Comparison of ENCODE assay signal across 23 cellular contexts in the genomic region with DNA sequence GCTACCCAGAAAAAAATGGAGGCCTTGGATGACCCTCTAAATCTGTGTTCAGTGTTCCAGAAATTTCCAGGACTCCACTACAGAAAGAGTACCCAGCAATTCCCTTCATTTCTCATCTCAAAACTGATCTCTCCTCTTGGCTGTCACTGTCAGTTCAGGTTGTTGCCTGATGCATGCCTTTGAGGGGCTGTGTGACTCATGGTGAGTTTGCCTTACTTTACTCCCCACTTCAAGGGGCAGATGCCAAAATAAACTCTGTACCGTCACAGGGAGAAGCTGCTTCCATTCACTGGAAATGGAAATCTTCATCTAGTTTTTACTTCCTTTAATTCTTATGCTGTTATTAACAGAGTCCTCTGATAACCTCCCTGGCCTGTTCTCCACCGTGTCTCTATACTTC.
A peak's percentile ranks its signal among the peaks of the same experiment; 100 is the strongest.
DNase-seq lines count a peak whose midpoint lies in the region; ATAC-seq and TF ChIP-seq lines count a peak whose summit lies in the region.
"Had no signal": no experiment of that assay in that cellular context is flagged by ENCODE, and none has a peak within 500 bp of the region (broad histone marks: within the 10 kb centered on the region; RNA-seq: fewer than 3 reads in every experiment).

No MANE protein-coding gene starts in this region.

- H3K9me3 ChIP-seq in sigmoid colon, result peaks cover 0 to 3% (median 0%) of the 10 kb centered on the region in 4 donors
- H3K9me3 ChIP-seq: Peyer's patch had no signal

- no peaks in the 10 kb centered on the region for H3K27me3 Mint-ChIP-seq in naive thymus-derived CD8-positive, alpha-beta T cell
- H3K27me3 Mint-ChIP-seq: activated CD4-positive, alpha-beta T cell treated with anti-CD3 and anti-CD28 coated beads for 36 hours; activated CD8-positive, alpha-beta memory T cell treated with anti-CD3 and anti-CD28 coated beads, Interleukin-2, amount 10 ng/mL, durations not matched to agents 7 days and 5 days; activated naive CD8-positive, alpha-beta T cell treated with anti-CD3 and anti-CD28 coated beads for 36 hours had no signal

- DNase-seq in LHCN-M2 (ENCODE audit: low read depth), result peak; percentile 43
- peak; percentile 53 for DNase-seq in astrocyte of the cerebellum (ENCODE audit: low read depth)
- DNase-seq in fibroblast of the aortic adventitia (ENCODE audit: low read depth), result peak; percentile 48
- DNase-seq in skeletal muscle cell (ENCODE audit: low read depth), result peak; percentile 54
- no peak for DNase-seq in mesenteric fat pad (ENCODE audit: low spot score)
- DNase-seq in naive thymus-derived CD8-positive, alpha-beta T cell, result no peak
- no peak for DNase-seq in sigmoid colon
- no peak for DNase-seq in NCI-H2196 (lab: John Stamatoyannopoulos, UW; ENCODE audit: unreplicated experiment)
- DNase-seq: activated CD4-positive, alpha-beta T cell treated with anti-CD3 and anti-CD28 coated beads for 36 hours; activated CD8-positive, alpha-beta memory T cell treated with anti-CD3 and anti-CD28 coated beads, Interleukin-2, amount 10 ng/mL, durations not matched to agents 7 days and 5 days; activated naive CD8-positive, alpha-beta T cell treated with anti-CD3 and anti-CD28 coated beads for 36 hours; caudate nucleus; DND-41; GOT3; head of caudate nucleus; NCI-H1048; NCI-H2029; NCI-H446 treated with DMSO at 0.1 percent for 48 hours; Peyer's patch; substantia nigra had no signal

- in situ Hi-C loops in astrocyte of the cerebellum (cut with HindIII; ENCODE audit: low sequenced_read_pairs), result no loop called here

- H3K27ac Mint-ChIP-seq in naive thymus-derived CD8-positive, alpha-beta T cell, result no peak overlapping the region
- H3K27ac Mint-ChIP-seq: activated CD4-positive, alpha-beta T cell treated with anti-CD3 and anti-CD28 coated beads for 36 hours; activated CD8-positive, alpha-beta memory T cell treated with anti-CD3 and anti-CD28 coated beads, Interleukin-2, amount 10 ng/mL, durations not matched to agents 7 days and 5 days; activated naive CD8-positive, alpha-beta T cell treated with anti-CD3 and anti-CD28 coated beads for 36 hours; activated T-helper 1 cell treated with anti-CD3 and anti-CD28 coated beads, Interleukin-12 subunit alpha, Interleukin-12 subunit beta, Interleukin-2, Interleukin-4 antibody, amounts not matched to agents 30 ng/mL and 10 ng/mL and 1 ng/mL, durations not matched to agents 14 hours and 24 hours and 36 hours had no signal

- TF ChIP-seq CTCF in astrocyte of the cerebellum (IDR thresholded peaks at IDR 0.05; ENCODE audit: low read depth, low read length, missing control alignments), result no peak
- no peak for TF ChIP-seq CTCF in fibroblast of the aortic adventitia (IDR thresholded peaks at IDR 0.05; ENCODE audit: insufficient read depth, low read length)
- no peak for TF ChIP-seq CTCF in sigmoid colon (IDR thresholded peaks at IDR 0.05)

- TF ChIP-seq EP300 in sigmoid colon (IDR thresholded peaks at IDR 0.05), result no peak

- no peaks in the 10 kb centered on the region for H3K27me3 ChIP-seq in sigmoid colon
- H3K27me3 ChIP-seq: Peyer's patch had no signal

- no peak for ATAC-seq in naive thymus-derived CD8-positive, alpha-beta T cell
- ATAC-seq: activated CD4-positive, alpha-beta T cell treated with anti-CD3 and anti-CD28 coated beads for 36 hours; activated CD8-positive, alpha-beta memory T cell treated with anti-CD3 and anti-CD28 coated beads, Interleukin-2, amount 10 ng/mL, durations not matched to agents 7 days and 5 days; esophagus mucosa had no signal

- TF ChIP-seq POLR2A in sigmoid colon (IDR thresholded peaks at IDR 0.05), result no peak

- no peak overlapping the region for H3K4me3 Mint-ChIP-seq in naive thymus-derived CD8-positive, alpha-beta T cell
- H3K4me3 Mint-ChIP-seq: activated CD4-positive, alpha-beta T cell treated with anti-CD3 and anti-CD28 coated beads for 36 hours; activated CD8-positive, alpha-beta memory T cell treated with anti-CD3 and anti-CD28 coated beads, Interleukin-2, amount 10 ng/mL, durations not matched to agents 7 days and 5 days; activated naive CD8-positive, alpha-beta T cell treated with anti-CD3 and anti-CD28 coated beads for 36 hours; activated T-helper 1 cell treated with anti-CD3 and anti-CD28 coated beads, Interleukin-12 subunit alpha, Interleukin-12 subunit beta, Interleukin-2, Interleukin-4 antibody, amounts not matched to agents 30 ng/mL and 10 ng/mL and 1 ng/mL, durations not matched to agents 14 hours and 24 hours and 36 hours had no signal

- no peaks in the 10 kb centered on the region for H3K36me3 ChIP-seq in sigmoid colon
- H3K36me3 ChIP-seq: Peyer's patch had no signal

- WGBS in sigmoid colon, 2 donors, result 67 to 83% methylated on average over 2 of the region's 2 CpGs

- intact Hi-C loops in sigmoid colon (cut with DNase I), result no loop called here

- H3K36me3 Mint-ChIP-seq in naive thymus-derived CD8-positive, alpha-beta T cell, result no peaks in the 10 kb centered on the region
- H3K36me3 Mint-ChIP-seq: activated CD8-positive, alpha-beta memory T cell treated with anti-CD3 and anti-CD28 coated beads, Interleukin-2, amount 10 ng/mL, durations not matched to agents 7 days and 5 days; activated naive CD8-positive, alpha-beta T cell treated with anti-CD3 and anti-CD28 coated beads for 36 hours had no signal

- no peak overlapping the region for H3K4me3 ChIP-seq in astrocyte of the cerebellum (ENCODE audit: low read depth, low read length)
- H3K4me3 ChIP-seq in fibroblast of the aortic adventitia (ENCODE audit: low read depth, low read length), result no peak overlapping the region
- no peak overlapping the region for H3K4me3 ChIP-seq in skeletal muscle cell (ENCODE audit: low read depth, low read length)
- no peak overlapping the region for H3K4me3 ChIP-seq in sigmoid colon
- H3K4me3 ChIP-seq: Peyer's patch had no signal

- POLR2A ChIA-PET in naive thymus-derived CD8-positive, alpha-beta T cell (lab: Charles Lee), result no interaction called here

- H3K9me3 Mint-ChIP-seq in naive thymus-derived CD8-positive, alpha-beta T cell, result peaks cover 0 to 4% (median 0%) of the 10 kb centered on the region in 9 donors
- H3K9me3 Mint-ChIP-seq: activated naive CD8-positive, alpha-beta T cell treated with anti-CD3 and anti-CD28 coated beads for 36 hours; activated T-helper 1 cell treated with anti-CD3 and anti-CD28 coated beads, Interleukin-12 subunit alpha, Interleukin-12 subunit beta, Interleukin-2, Interleukin-4 antibody, amounts not matched to agents 30 ng/mL and 10 ng/mL and 1 ng/mL, durations not matched to agents 14 hours and 24 hours and 36 hours had no signal

- no peaks in the 10 kb centered on the region for H3K4me1 Mint-ChIP-seq in naive thymus-derived CD8-positive, alpha-beta T cell
- H3K4me1 Mint-ChIP-seq: activated CD4-positive, alpha-beta T cell treated with anti-CD3 and anti-CD28 coated beads for 36 hours; activated CD8-positive, alpha-beta memory T cell treated with anti-CD3 and anti-CD28 coated beads, Interleukin-2, amount 10 ng/mL, durations not matched to agents 7 days and 5 days; activated naive CD8-positive, alpha-beta T cell treated with anti-CD3 and anti-CD28 coated beads for 36 hours had no signal

- no peak overlapping the region for H3K27ac ChIP-seq in sigmoid colon
- H3K27ac ChIP-seq: KMS-11, Peyer's patch had no signal

- H3K4me1 ChIP-seq in sigmoid colon, result no peaks in the 10 kb centered on the region
- H3K4me1 ChIP-seq: Peyer's patch had no signal

Comparison
In these comparisons a context has a peak if more than half of its experiments do, and no peak if none do; other contexts are left out.
1. DNase-seq: peak in LHCN-M2 (single experiment), astrocyte of the cerebellum (single experiment), fibroblast of the aortic adventitia (single experiment) and skeletal muscle cell (single experiment); none in mesenteric fat pad (single experiment), naive thymus-derived CD8-positive, alpha-beta T cell (0 of 10), sigmoid colon (single experiment) and NCI-H2196 (single experiment).